In the genomic region with DNA sequence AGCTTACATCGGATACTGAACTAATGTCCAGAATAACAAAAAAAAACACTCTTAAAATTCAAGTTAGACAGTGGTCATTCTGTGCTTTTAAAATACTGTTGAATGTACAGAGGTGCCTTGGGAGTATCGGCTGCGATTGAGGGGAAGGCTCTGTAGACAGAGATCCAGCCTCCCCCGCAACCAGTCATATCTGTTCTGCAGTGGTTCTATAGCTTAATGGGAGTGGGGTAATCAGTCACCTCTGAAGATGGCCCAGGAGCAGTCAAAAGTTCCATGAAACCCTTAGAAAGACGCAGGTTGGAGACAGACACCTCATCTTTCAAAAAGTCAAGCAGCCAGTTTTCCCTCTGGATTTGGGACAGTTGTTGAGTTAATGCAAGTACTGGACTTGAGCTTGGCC, we compare ENCODE assay signal across 1 cellular context.
TF ChIP-seq lines count a peak whose summit lies in the region.

No MANE protein-coding gene starts in this region.

TF ChIP-seq in GM23338, 12 proteins besides CTCF, POLR2A, EP300 and RAD21 (continued from another document):
- TF ChIP-seq, protein P1, sequence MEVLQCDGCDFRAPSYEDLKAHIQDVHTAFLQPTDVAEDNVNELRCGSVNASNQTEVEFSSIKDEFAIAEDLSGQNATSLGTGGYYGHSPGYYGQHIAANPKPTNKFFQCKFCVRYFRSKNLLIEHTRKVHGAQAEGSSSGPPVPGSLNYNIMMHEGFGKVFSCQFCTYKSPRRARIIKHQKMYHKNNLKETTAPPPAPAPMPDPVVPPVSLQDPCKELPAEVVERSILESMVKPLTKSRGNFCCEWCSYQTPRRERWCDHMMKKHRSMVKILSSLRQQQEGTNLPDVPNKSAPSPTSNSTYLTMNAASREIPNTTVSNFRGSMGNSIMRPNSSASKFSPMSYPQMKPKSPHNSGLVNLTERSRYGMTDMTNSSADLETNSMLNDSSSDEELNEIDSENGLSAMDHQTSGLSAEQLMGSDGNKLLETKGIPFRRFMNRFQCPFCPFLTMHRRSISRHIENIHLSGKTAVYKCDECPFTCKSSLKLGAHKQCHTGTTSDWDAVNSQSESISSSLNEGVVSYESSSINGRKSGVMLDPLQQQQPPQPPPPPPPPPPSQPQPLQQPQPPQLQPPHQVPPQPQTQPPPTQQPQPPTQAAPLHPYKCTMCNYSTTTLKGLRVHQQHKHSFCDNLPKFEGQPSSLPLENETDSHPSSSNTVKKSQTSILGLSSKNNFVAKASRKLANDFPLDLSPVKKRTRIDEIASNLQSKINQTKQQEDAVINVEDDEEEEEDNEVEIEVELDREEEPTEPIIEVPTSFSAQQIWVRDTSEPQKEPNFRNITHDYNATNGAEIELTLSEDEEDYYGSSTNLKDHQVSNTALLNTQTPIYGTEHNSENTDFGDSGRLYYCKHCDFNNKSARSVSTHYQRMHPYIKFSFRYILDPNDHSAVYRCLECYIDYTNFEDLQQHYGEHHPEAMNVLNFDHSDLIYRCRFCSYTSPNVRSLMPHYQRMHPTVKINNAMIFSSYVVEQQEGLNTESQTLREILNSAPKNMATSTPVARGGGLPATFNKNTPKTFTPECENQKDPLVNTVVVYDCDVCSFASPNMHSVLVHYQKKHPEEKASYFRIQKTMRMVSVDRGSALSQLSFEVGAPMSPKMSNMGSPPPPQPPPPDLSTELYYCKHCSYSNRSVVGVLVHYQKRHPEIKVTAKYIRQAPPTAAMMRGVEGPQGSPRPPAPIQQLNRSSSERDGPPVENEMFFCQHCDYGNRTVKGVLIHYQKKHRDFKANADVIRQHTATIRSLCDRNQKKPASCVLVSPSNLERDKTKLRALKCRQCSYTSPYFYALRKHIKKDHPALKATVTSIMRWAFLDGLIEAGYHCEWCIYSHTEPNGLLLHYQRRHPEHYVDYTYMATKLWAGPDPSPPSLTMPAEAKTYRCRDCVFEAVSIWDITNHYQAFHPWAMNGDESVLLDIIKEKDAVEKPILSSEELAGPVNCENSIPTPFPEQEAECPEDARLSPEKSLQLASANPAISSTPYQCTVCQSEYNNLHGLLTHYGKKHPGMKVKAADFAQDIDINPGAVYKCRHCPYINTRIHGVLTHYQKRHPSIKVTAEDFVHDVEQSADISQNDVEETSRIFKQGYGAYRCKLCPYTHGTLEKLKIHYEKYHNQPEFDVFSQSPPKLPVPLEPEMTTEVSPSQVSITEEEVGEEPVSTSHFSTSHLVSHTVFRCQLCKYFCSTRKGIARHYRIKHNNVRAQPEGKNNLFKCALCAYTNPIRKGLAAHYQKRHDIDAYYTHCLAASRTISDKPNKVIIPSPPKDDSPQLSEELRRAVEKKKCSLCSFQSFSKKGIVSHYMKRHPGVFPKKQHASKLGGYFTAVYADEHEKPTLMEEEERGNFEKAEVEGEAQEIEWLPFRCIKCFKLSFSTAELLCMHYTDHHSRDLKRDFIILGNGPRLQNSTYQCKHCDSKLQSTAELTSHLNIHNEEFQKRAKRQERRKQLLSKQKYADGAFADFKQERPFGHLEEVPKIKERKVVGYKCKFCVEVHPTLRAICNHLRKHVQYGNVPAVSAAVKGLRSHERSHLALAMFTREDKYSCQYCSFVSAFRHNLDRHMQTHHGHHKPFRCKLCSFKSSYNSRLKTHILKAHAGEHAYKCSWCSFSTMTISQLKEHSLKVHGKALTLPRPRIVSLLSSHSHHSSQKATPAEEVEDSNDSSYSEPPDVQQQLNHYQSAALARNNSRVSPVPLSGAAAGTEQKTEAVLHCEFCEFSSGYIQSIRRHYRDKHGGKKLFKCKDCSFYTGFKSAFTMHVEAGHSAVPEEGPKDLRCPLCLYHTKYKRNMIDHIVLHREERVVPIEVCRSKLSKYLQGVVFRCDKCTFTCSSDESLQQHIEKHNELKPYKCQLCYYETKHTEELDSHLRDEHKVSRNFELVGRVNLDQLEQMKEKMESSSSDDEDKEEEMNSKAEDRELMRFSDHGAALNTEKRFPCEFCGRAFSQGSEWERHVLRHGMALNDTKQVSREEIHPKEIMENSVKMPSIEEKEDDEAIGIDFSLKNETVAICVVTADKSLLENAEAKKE (CRISPR knock-in tag; IDR thresholded peaks at IDR 0.05) = no peak
- TF ChIP-seq JUNB (IDR thresholded peaks at IDR 0.05; ENCODE audit: unreplicated experiment) = no peak
- TF ChIP-seq REST (IDR thresholded peaks at IDR 0.05; ENCODE audit: unreplicated experiment) = no peak
- no peak for TF ChIP-seq EZH2 (IDR thresholded peaks at IDR 0.05; ENCODE audit: low read depth, unreplicated experiment)
- TF ChIP-seq, protein P2, sequence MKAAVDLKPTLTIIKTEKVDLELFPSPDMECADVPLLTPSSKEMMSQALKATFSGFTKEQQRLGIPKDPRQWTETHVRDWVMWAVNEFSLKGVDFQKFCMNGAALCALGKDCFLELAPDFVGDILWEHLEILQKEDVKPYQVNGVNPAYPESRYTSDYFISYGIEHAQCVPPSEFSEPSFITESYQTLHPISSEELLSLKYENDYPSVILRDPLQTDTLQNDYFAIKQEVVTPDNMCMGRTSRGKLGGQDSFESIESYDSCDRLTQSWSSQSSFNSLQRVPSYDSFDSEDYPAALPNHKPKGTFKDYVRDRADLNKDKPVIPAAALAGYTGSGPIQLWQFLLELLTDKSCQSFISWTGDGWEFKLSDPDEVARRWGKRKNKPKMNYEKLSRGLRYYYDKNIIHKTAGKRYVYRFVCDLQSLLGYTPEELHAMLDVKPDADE (IDR thresholded peaks at IDR 0.05) = no peak
- no peak for TF ChIP-seq POLR2AphosphoS5 (IDR thresholded peaks at IDR 0.05; ENCODE audit: low read depth)
- TF ChIP-seq STAT1 (IDR thresholded peaks at IDR 0.05; ENCODE audit: unreplicated experiment) = no peak
- no peak for TF ChIP-seq ZNF331 (CRISPR knock-in tag; IDR thresholded peaks at IDR 0.05; ENCODE audit: low read depth)
